8 cellular contexts compared by ENCODE assay signal in genomic region chr1:79353224-79353623, GRCh38.
DNase-seq lines count a peak whose midpoint lies in the region; ATAC-seq and TF ChIP-seq lines count a peak whose summit lies in the region.

No MANE protein-coding gene starts in this region.

- no peaks in the 10 kb centered on the region for H3K36me3 Mint-ChIP-seq in brain

- no peak overlapping the region for H2AFZ ChIP-seq in Karpas-422 (ENCODE audit: low read length)

- peaks cover 12% of the 10 kb centered on the region for H3K4me1 Mint-ChIP-seq in brain

- H3K36me3 ChIP-seq in Karpas-422 (ENCODE audit: insufficient read depth, low read length), result no peaks in the 10 kb centered on the region

- H4K20me1 ChIP-seq in Karpas-422 (ENCODE audit: insufficient read depth, low read depth, low read length), result no peaks in the 10 kb centered on the region

- H3K27me3 Mint-ChIP-seq in brain, result peaks cover 11% of the 10 kb centered on the region

- H3K27ac ChIP-seq in Karpas-422 (ENCODE audit: low read length), result no peak overlapping the region

- no peak overlapping the region for H3K9ac ChIP-seq in Karpas-422 (ENCODE audit: low read length)

- H3K9me3 Mint-ChIP-seq in brain, result no peaks in the 10 kb centered on the region

- H3K27me3 ChIP-seq in Karpas-422 (ENCODE audit: low read length), result no peaks in the 10 kb centered on the region

- ATAC-seq in GM21423 (IDR thresholded peaks at IDR 0.05; ENCODE audit: unreplicated experiment), result no peak

- DNase-seq in A172 (ENCODE audit: low spot score) (peak; percentile 50), GM10266 (ENCODE audit: extremely low spot score) (peak; percentile 4), Karpas-422 (peak; percentile 43), medulla oblongata (ENCODE audit: extremely low spot score) (peak; percentile 41), DMS153 treated with DMSO at 0.1 percent for 48 hours (lab: John Stamatoyannopoulos, UW; ENCODE audit: unreplicated experiment) (no peak), NCI-H2029 treated with DMSO at 0.1 percent for 48 hours (lab: John Stamatoyannopoulos, UW) (no peak)

- H3K27ac Mint-ChIP-seq in brain, result no peak overlapping the region

- H3K4me3 Mint-ChIP-seq in brain, result no peak overlapping the region

- no peak overlapping the region for H3K4me2 ChIP-seq in Karpas-422 (ENCODE audit: low read depth, low read length, poor library complexity, severe bottlenecking)

- no peaks in the 10 kb centered on the region for H3K79me2 ChIP-seq in Karpas-422 (ENCODE audit: low read length)

- H3K9me2 ChIP-seq in Karpas-422 (replicated peaks; ENCODE audit: insufficient read depth, low read length), result no peaks in the 10 kb centered on the region

- TF ChIP-seq CTCF in GM10266 (IDR thresholded peaks at IDR 0.05; ENCODE audit: control insufficient read depth, insufficient read depth, low read depth, missing control alignments), result peak; percentile 41
- peak; percentile 30 to 38 for TF ChIP-seq CTCF in brain (conservative IDR thresholded peaks at IDR 0.05)

- no peaks in the 10 kb centered on the region for H3K4me1 ChIP-seq in Karpas-422 (ENCODE audit: low read length)

- H3K4me3 ChIP-seq in Karpas-422 (ENCODE audit: low read length), result no peak overlapping the region

- no peaks in the 10 kb centered on the region for H3K9me3 ChIP-seq in Karpas-422 (ENCODE audit: low read length)

Comparison
In these comparisons a context has a peak if more than half of its experiments do, and no peak if none do; other contexts are left out.
1. DNase-seq: peak in A172 (single experiment), GM10266 (single experiment), Karpas-422 (single experiment) and medulla oblongata (single experiment); none in DMS153 treated with DMSO at 0.1 percent for 48 hours (single experiment) and NCI-H2029 treated with DMSO at 0.1 percent for 48 hours (single experiment).